In genomic region chr3:107236661-107237375, GRCh38 we compare ENCODE assay signal across 1 cellular context.
TF ChIP-seq lines count a peak whose summit lies in the region.

No MANE protein-coding gene starts in this region.

TF ChIP-seq in WTC11, 78 proteins besides CTCF, POLR2A, EP300 and RAD21 (continued from another document):
- TF ChIP-seq ZNF532 (CRISPR knock-in tag; IDR thresholded peaks at IDR 0.05; ENCODE audit: borderline replicate concordance) (no peak), MYBL2 (CRISPR knock-in tag; IDR thresholded peaks at IDR 0.05) (no peak), TCF7 (CRISPR knock-in tag; IDR thresholded peaks at IDR 0.05; ENCODE audit: low read depth) (no peak), PREB (CRISPR knock-in tag; IDR thresholded peaks at IDR 0.05; ENCODE audit: borderline replicate concordance) (no peak), CREB1 (CRISPR knock-in tag; IDR thresholded peaks at IDR 0.05) (no peak), TP53 (CRISPR knock-in tag; IDR thresholded peaks at IDR 0.05) (no peak), SMAD4 (CRISPR knock-in tag; IDR thresholded peaks at IDR 0.05) (no peak), ZNF423 (CRISPR knock-in tag; IDR thresholded peaks at IDR 0.05) (no peak)
